Comparison of ENCODE assay signal across 8 cellular contexts in the genomic region with DNA sequence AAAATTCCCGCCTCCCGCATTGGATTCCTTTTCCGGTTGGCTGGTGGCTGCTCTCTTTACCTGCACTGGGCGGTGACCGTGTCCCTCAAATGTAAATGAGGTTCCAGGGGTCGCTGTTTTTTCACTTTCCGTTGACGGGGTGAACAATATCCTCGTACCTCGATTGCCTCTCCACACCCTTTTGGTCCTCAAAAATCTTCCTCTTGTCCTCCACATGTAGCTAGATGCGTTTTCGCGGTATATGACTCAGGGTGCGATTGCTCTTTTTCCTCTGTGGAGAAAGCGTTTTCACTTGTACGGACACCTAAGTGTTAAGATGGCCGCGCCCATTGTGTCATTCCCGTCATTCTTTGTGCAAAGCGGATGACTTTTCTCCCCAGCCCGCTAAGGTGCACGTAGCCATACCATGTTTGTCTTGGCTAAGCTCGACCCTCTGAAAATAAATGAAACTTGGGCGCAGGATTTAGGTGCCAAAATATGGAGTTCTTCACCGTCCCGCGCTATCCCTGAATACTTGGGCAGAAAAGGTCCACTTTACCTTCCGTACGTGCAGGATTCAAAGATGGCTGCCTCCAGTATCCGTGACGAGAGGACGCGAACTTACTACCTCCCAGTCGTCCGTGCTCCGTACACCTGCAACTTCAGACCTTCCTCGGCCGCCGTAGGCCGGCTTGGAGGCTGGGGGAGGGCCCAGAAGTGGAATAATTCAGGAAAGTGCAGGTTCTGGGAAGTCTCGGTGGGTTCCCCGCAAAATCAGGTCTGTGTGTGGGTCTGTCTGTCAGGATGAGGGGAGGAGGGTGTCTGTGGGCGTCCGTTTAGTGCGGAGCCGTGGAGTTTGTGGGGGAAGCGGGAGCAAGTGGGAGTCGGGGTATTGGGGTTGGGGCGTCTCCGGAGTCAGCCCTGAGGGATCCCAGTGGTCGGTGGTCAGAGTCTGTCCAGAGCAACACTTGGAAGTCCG. TPM values are rescaled to one million over a fixed set of nuclear protein-coding genes. Genes with fewer than 3 reads are reported as not detected.
DNase-seq lines count a peak whose midpoint lies in the region; ATAC-seq lines count a peak whose summit lies in the region.

A gene (plus strand): TSS at position 689 of the 958 bp plus-strand sequence. CDS start 8,749 bp downstream, outside the sequence.

- H3K36me3 Mint-ChIP-seq in activated CD4-positive, alpha-beta T cell treated with anti-CD3 and anti-CD28 coated beads, Interleukin-2, amount 10 ng/mL, durations not matched to agents 24 days and 14 days (ENCODE audit: low read depth), result peaks cover 52% of the 10 kb centered on the region

- peaks cover 19% of the 10 kb centered on the region for H3K4me1 Mint-ChIP-seq in activated CD4-positive, alpha-beta T cell treated with anti-CD3 and anti-CD28 coated beads, Interleukin-2, amount 10 ng/mL, durations not matched to agents 24 days and 14 days

- H3K4me3 Mint-ChIP-seq in activated CD4-positive, alpha-beta T cell treated with anti-CD3 and anti-CD28 coated beads, Interleukin-2, amount 10 ng/mL, durations not matched to agents 24 days and 14 days, result peak within 1 kb of the TSS; percentile 100

- peaks cover 43% of the 10 kb centered on the region for H3K9me3 Mint-ChIP-seq in activated CD4-positive, alpha-beta T cell treated with anti-CD3 and anti-CD28 coated beads, Interleukin-2, amount 10 ng/mL, durations not matched to agents 24 days and 14 days

- ATAC-seq in GM18909 (IDR thresholded peaks at IDR 0.05; ENCODE audit: poor library complexity, unreplicated experiment) (peak; percentile 88), HG03342 (IDR thresholded peaks at IDR 0.05; ENCODE audit: unreplicated experiment) (peak; percentile 80), left colon (peak; percentile 98)

- H3K27ac Mint-ChIP-seq in activated CD4-positive, alpha-beta T cell treated with anti-CD3 and anti-CD28 coated beads, Interleukin-2, amount 10 ng/mL, durations not matched to agents 24 days and 14 days, result peak within 1 kb of the TSS; percentile 97

- intact Hi-C loops in activated CD4-positive, alpha-beta T cell treated with anti-CD3 and anti-CD28 coated beads, Interleukin-2, amount 10 ng/mL, durations not matched to agents 24 days and 14 days (cut with micrococcal nuclease), result loop anchor here (1.0 to 5.0 kb wide), 7 partner anchors 22 to 600 kb away; a partner anchor contains a TSS
- intact Hi-C loops in left colon (cut with DNase I, micrococcal nuclease), result no loop called here

- H3K27me3 Mint-ChIP-seq in activated CD4-positive, alpha-beta T cell treated with anti-CD3 and anti-CD28 coated beads, Interleukin-2, amount 10 ng/mL, durations not matched to agents 24 days and 14 days, result no peaks in the 10 kb centered on the region

- DNase-seq in AG08396 (ENCODE audit: low spot score) (peak; percentile 86), NCI-H460 (ENCODE audit: extremely low read depth, low read depth) (peak; percentile 81), cortex of kidney (lab: John Stamatoyannopoulos, UW) (peak; percentile 43), left colon (peak; percentile 90 to 92)
- DNase-seq in activated CD4-positive, alpha-beta T cell treated with anti-CD3 and anti-CD28 coated beads, Interleukin-2, amount 10 ng/mL, durations not matched to agents 24 days and 14 days, result peak; percentile 93
- peak; percentile 73 to 80 for DNase-seq in stimulated activated CD4-positive, alpha-beta T cell treated with anti-CD3 and anti-CD28 coated beads, Interleukin-1b, Interleukin-23, amount 100 ng/mL, for 4 hours (ENCODE audit: low read depth in 2 of 2)

RNA-seq across cellular contexts. Expression of the gene that starts here (rescaled TPM):
- total RNA-seq in NCI-H460 (2014; rRNA removed; shearing (Covaris generic)), result 5.7 and 6.3 TPM in 2 replicates
- polyA plus RNA-seq in NCI-H460 (2014; cell fraction: nucleus; rRNA removed), result 1.4 and 1.5 TPM in 2 replicates
- 3.5 and 5.0 TPM in 2 replicates for total RNA-seq in activated CD4-positive, alpha-beta T cell treated with anti-CD3 and anti-CD28 coated beads, Interleukin-2, amount 10 ng/mL, durations not matched to agents 24 days and 14 days
- total RNA-seq in left colon, result 1 to 10 TPM; 5.5 to 7.2 TPM

Comparison
In these comparisons a context has a peak if more than half of its experiments do, and no peak if none do; other contexts are left out.
1. Peak in every context shown above with its lines: DNase-seq and ATAC-seq.
2. DNase-seq: peak in every context shown above with its lines; median percentile 93 in activated CD4-positive, alpha-beta T cell treated with anti-CD3 and anti-CD28 coated beads, Interleukin-2, amount 10 ng/mL, durations not matched to agents 24 days and 14 days; 91 in left colon; 86 in AG08396; 81 in NCI-H460; 76 in stimulated activated CD4-positive, alpha-beta T cell treated with anti-CD3 and anti-CD28 coated beads, Interleukin-1b, Interleukin-23, amount 100 ng/mL, for 4 hours; 43 in cortex of kidney.